ENCODE assay signal across 8 cellular contexts in the genomic region with DNA sequence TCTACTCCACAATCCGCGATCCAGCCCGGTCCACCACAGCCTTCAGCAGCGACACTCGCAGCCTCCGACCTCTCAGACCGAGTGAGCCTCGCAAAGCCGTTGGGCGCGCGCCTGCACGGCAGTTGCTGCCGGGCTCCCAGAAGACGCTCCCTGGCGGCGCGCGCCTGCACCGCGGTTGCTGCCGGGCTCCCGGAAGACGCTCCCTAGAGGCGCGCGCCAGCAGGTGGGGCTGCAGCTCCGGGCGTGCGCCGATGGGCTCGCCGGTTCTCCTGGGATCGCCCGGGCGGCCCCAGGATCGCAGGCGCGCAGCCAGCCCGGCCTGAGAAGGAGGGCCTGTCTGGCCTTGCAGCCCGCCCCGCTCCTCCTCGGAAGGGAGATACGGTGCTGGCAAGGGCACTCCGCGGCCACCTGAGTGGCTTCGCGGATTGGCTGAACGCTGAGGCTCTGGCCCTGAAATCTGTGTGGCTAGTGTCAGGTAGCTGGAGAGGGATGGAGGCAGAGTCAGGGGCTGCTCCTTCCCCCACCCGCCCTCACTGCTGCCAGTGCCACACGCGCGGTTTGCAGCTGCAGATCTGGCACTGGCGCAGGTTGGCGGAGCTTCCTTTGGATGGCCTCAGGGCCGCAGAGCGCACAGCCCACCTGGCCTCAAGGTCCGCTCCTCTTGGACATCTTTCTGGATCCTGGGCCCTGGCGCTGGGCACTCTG.
A peak's percentile ranks its signal among the peaks of the same experiment; 100 is the strongest.
DNase-seq lines count a peak whose midpoint lies in the region; ATAC-seq lines count a peak whose summit lies in the region.
"Not testable (repeated sequence)": the region's sequence is repeated elsewhere in the genome, so short reads cannot be mapped to it uniquely, and the experiment has no call there.

No MANE protein-coding gene starts in this region.

- not testable (repeated sequence) for H2BK15ac ChIP-seq in neuronal stem cell (ENCODE audit: low read length)

- not testable (repeated sequence) for H3K4ac ChIP-seq in neuronal stem cell (ENCODE audit: low read length)

- H3K27ac Mint-ChIP-seq in stimulated activated naive CD8-positive, alpha-beta T cell treated with anti-CD3 and anti-CD28 coated beads, Interleukin-15, amount 100 ng/mL, for 72 hours: not testable (repeated sequence)

- not testable (repeated sequence) for H3K27me3 ChIP-seq in neuronal stem cell (ENCODE audit: control insufficient read depth in 3 of 3, insufficient read depth in 3 of 3, low read depth in 1 of 3, low read length in 3 of 3)

- peak; percentile 0 for DNase-seq in GM04503 (ENCODE audit: low read depth)
- DNase-seq in SW480 (ENCODE audit: low spot score): peak; percentile 6
- peak; percentile 54 for DNase-seq in amniotic epithelial cell (ENCODE audit: low read depth)
- peak; percentile 74 for DNase-seq in glomerular visceral epithelial cell (ENCODE audit: extremely low spot score)
- peak; percentile 64 for DNase-seq in neuronal stem cell (ENCODE audit: low spot score)
- DNase-seq in stimulated activated naive CD8-positive, alpha-beta T cell treated with anti-CD3 and anti-CD28 coated beads, Interleukin-15, amount 100 ng/mL, for 72 hours: peak; percentile 60

- not testable (repeated sequence) for H4K8ac ChIP-seq in neuronal stem cell (ENCODE audit: low read depth, low read length)

- H3K9ac ChIP-seq in neuronal stem cell (ENCODE audit: low read depth, low read length, poor library complexity): not testable (repeated sequence)

- H3K9me3 ChIP-seq in neuronal stem cell (replicated peaks in 1 of 2; ENCODE audit: control insufficient read depth in 2 of 2, insufficient read depth in 1 of 2, low read depth in 1 of 2, low read length in 2 of 2): not testable (repeated sequence)

- H2AK5ac ChIP-seq in neuronal stem cell (ENCODE audit: low read depth, low read length): not testable (repeated sequence)

- H3K18ac ChIP-seq in neuronal stem cell (ENCODE audit: low read length): not testable (repeated sequence)

- H4K91ac ChIP-seq in neuronal stem cell (ENCODE audit: low read depth, low read length, poor library complexity): not testable (repeated sequence)

- not testable (repeated sequence) for H3K4me1 ChIP-seq in neuronal stem cell (ENCODE audit: control insufficient read depth in 2 of 2, insufficient read depth in 1 of 2, low read depth in 1 of 2, low read length in 2 of 2)

- ATAC-seq in GM21529 (IDR thresholded peaks at IDR 0.05; ENCODE audit: unreplicated experiment) (peak; percentile 100), HG03342 (IDR thresholded peaks at IDR 0.05; ENCODE audit: unreplicated experiment) (peak; percentile 100)
- peak; percentile 100 for ATAC-seq in stimulated activated naive CD8-positive, alpha-beta T cell treated with anti-CD3 and anti-CD28 coated beads, Interleukin-15, amount 100 ng/mL, for 72 hours

- H3K23ac ChIP-seq in neuronal stem cell (ENCODE audit: low read depth, low read length, poor library complexity): not testable (repeated sequence)

- not testable (repeated sequence) for H3K36me3 ChIP-seq in neuronal stem cell (replicated peaks in 1 of 2; ENCODE audit: control insufficient read depth in 2 of 2, insufficient read depth in 2 of 2, low read length in 2 of 2)

- H3K4me3 Mint-ChIP-seq in stimulated activated naive CD8-positive, alpha-beta T cell treated with anti-CD3 and anti-CD28 coated beads, Interleukin-15, amount 100 ng/mL, for 72 hours: not testable (repeated sequence)

- not testable (repeated sequence) for H2BK12ac ChIP-seq in neuronal stem cell (ENCODE audit: low read length)

- not testable (repeated sequence) for H3K27me3 Mint-ChIP-seq in stimulated activated naive CD8-positive, alpha-beta T cell treated with anti-CD3 and anti-CD28 coated beads, Interleukin-15, amount 100 ng/mL, for 72 hours

- H3K4me3 ChIP-seq in neuronal stem cell (ENCODE audit: low read length in 2 of 2): peak overlapping the region in 1 of 2 donors; percentile 20

- H3K4me2 ChIP-seq in neuronal stem cell (ENCODE audit: insufficient read depth, low read length, poor library complexity, severe bottlenecking): peak overlapping the region; percentile 18

- not testable (repeated sequence) for H3K9me3 Mint-ChIP-seq in stimulated activated naive CD8-positive, alpha-beta T cell treated with anti-CD3 and anti-CD28 coated beads, Interleukin-15, amount 100 ng/mL, for 72 hours

- peak overlapping the region; percentile 56 for H2AFZ ChIP-seq in neuronal stem cell (ENCODE audit: low read length)

- not testable (repeated sequence) for H3K14ac ChIP-seq in neuronal stem cell (ENCODE audit: low read length)

- not testable (repeated sequence) for H3K27ac ChIP-seq in neuronal stem cell (replicated peaks; ENCODE audit: low read length)

- WGBS in neuronal stem cell (ENCODE audit: extremely low coverage in 2 of 2, insufficient read length in 2 of 2, insufficient replicate concordance in 1 of 2), 2 donors: no CpG with 5 or more reads among the region's 59 CpGs

- not testable (repeated sequence) for H2BK120ac ChIP-seq in neuronal stem cell (ENCODE audit: low read depth, low read length)

- not testable (repeated sequence) for H2BK5ac ChIP-seq in neuronal stem cell (ENCODE audit: low read length)

- H3K4me1 Mint-ChIP-seq in stimulated activated naive CD8-positive, alpha-beta T cell treated with anti-CD3 and anti-CD28 coated beads, Interleukin-15, amount 100 ng/mL, for 72 hours: not testable (repeated sequence)

- H3K79me1 ChIP-seq in neuronal stem cell (ENCODE audit: low read depth, low read length): not testable (repeated sequence)

Comparison
In these comparisons a context has a peak if more than half of its experiments do, and no peak if none do; other contexts are left out.
1. DNase-seq: peak in every context shown above with its lines; median percentile 74 in glomerular visceral epithelial cell; 64 in neuronal stem cell; 60 in stimulated activated naive CD8-positive, alpha-beta T cell treated with anti-CD3 and anti-CD28 coated beads, Interleukin-15, amount 100 ng/mL, for 72 hours; 54 in amniotic epithelial cell; 6 in SW480; 0 in GM04503.